8 cellular contexts compared by ENCODE assay signal in genomic region chr6:116101298-116101718, GRCh38. TPM values are rescaled to one million over a fixed set of nuclear protein-coding genes. Genes with fewer than 3 reads are reported as not detected.
A peak's percentile ranks its signal among the peaks of the same experiment; 100 is the strongest.
DNase-seq lines count a peak whose midpoint lies in the region; ATAC-seq, FAIRE-seq and TF ChIP-seq lines count a peak whose summit lies in the region.

No MANE protein-coding gene starts in this region.

- H3K4me3 ChIP-seq in A549 (peak overlapping the region; percentile 87), HUES6 (ENCODE audit: low read depth, low read length) (peak overlapping the region; percentile 92), ascending aorta (peak overlapping the region; percentile 84 to 85), right lobe of liver (peak overlapping the region; percentile 83 to 89 (median 84))

- 4% methylated on average over 12 of the region's 12 CpGs for WGBS in A549 (ENCODE audit: missing lambda C conversion rate)
- 1% methylated on average over 12 of the region's 12 CpGs for WGBS in right lobe of liver (ENCODE audit: insufficient coverage, low coverage, low lambda C conversion rate, missing lambda C conversion rate)

- FAIRE-seq in A549 (lab: Jason Lieb, UNC): no peak

- no peak for TF ChIP-seq EP300 in A549 (IDR thresholded peaks at IDR 0.05)

- peaks cover 38% of the 10 kb centered on the region for H3K4me1 ChIP-seq in A549
- peaks cover 49% of the 10 kb centered on the region for H3K4me1 ChIP-seq in HUES6 (ENCODE audit: control insufficient read depth, insufficient read depth, low read length)
- H3K4me1 ChIP-seq in ascending aorta: peaks cover 9 to 33% of the 10 kb centered on the region in 2 donors
- peaks cover 3 to 60% (median 31%) of the 10 kb centered on the region in 4 donors for H3K4me1 ChIP-seq in right lobe of liver

- no peak for TF ChIP-seq RAD21 in A549 (conservative IDR thresholded peaks at IDR 0.05 in 1 of 2, IDR thresholded peaks at IDR 0.05 in 1 of 2)

- H3K27me3 ChIP-seq in HUES6 (ENCODE audit: control insufficient read depth, insufficient read depth, low read length) (no peaks in the 10 kb centered on the region), ascending aorta (no peaks in the 10 kb centered on the region), right lobe of liver (no peaks in the 10 kb centered on the region)

- intact Hi-C loops in ascending aorta (cut with DNase I) (loop anchor here (2.0 to 10.0 kb wide), 2 partner anchors 151 to 167 kb away; no protein-coding TSS in a partner anchor), right lobe of liver (cut with DNase I) (no loop called here)

- ATAC-seq in A549 (peak; percentile 10 to 12; a peak in 5 of 6 replicates), right lobe of liver (no peak), GM21737 (IDR thresholded peaks at IDR 0.05; ENCODE audit: unreplicated experiment) (no peak), HG03039 (IDR thresholded peaks at IDR 0.05; ENCODE audit: unreplicated experiment) (no peak)

- DNase-seq in A549 (ENCODE audit: low read depth in 1 of 2, low spot score in 1 of 2): no peak
- DNase-seq in ascending aorta (ENCODE audit: low spot score in 2 of 2): no peak
- no peak for DNase-seq in right lobe of liver
- DNase-seq in substantia nigra (lab: John Stamatoyannopoulos, UW): peak in 2 of 49 donors; percentile 25 to 71
- no peak for DNase-seq in SW480 (ENCODE audit: low spot score)

- no peak for TF ChIP-seq POLR2A in A549 (IDR thresholded peaks at IDR 0.05; ENCODE audit: low read length)
- no peak for TF ChIP-seq POLR2A in right lobe of liver (IDR thresholded peaks at IDR 0.05)

- peak overlapping the region; percentile 78 for H3K4me2 ChIP-seq in A549

- H3K9me3 ChIP-seq in A549 (peaks cover 5% of the 10 kb centered on the region; the same call in 1 of the 3 replicates), HUES6 (ENCODE audit: control insufficient read depth, insufficient read depth, low read depth, low read length) (peaks cover 5% of the 10 kb centered on the region), ascending aorta (peaks cover 0 to 3% of the 10 kb centered on the region in 2 donors), right lobe of liver (no peaks in the 10 kb centered on the region)

- CTCF ChIA-PET in A549 (lab: Yijun Ruan, JAX): interaction anchor here (1.0 to 2.6 kb wide), 10 partner anchors 11 to 129 kb away, joined by 3 to 19 read pairs (median 4); partner anchors contain the start of gene FRK

- H3K36me3 ChIP-seq in HUES6 (ENCODE audit: control insufficient read depth, insufficient read depth, low read length) (0 out of 2 replicates have a peak, but pooled peaks cover 3% of the 10 kb centered on the region), ascending aorta (no peaks in the 10 kb centered on the region), right lobe of liver (no peaks in the 10 kb centered on the region)

- no peak for TF ChIP-seq CTCF in A549 (IDR thresholded peaks at IDR 0.05)
- TF ChIP-seq CTCF in ascending aorta (IDR thresholded peaks at IDR 0.05): no peak
- no peak for TF ChIP-seq CTCF in right lobe of liver (IDR thresholded peaks at IDR 0.05)

- H3K27ac ChIP-seq in A549 (peak overlapping the region; percentile 98 to 99), HUES6 (ENCODE audit: low read depth, low read length) (peak overlapping the region; percentile 92; the same call in 1 of the 2 replicates), ascending aorta (peak overlapping the region; percentile 94 to 98), right lobe of liver (peak overlapping the region; percentile 95 to 96 (median 95)), substantia nigra (ENCODE audit: low read depth, low read length, poor library complexity, severe bottlenecking) (peak overlapping the region; percentile 96)

- POLR2A ChIA-PET in A549 (lab: Yijun Ruan, JAX): interaction anchor here (0.8 to 1.6 kb wide), 12 partner anchors 12 to 178 kb away, joined by 3 to 17 read pairs (median 5); partner anchors contain the start of genes FRK and TSPYL1

- H3K9ac ChIP-seq in HUES6 (ENCODE audit: low read length): peak overlapping the region; percentile 95

TF ChIP-seq in A549, 52 proteins besides CTCF, POLR2A, EP300 and RAD21:
- TF ChIP-seq RFX5 (IDR thresholded peaks at IDR 0.05) (no peak), HOXA7 (CRISPR knock-in tag; IDR thresholded peaks at IDR 0.05) (no peak), REST (IDR thresholded peaks at IDR 0.05) (no peak), CBX8 (IDR thresholded peaks at IDR 0.05) (no peak)

RNA-seq across cellular contexts. Expression of gene NT5DC1, which starts 0.7 kb away (rescaled TPM):
- 27.2 and 31.5 TPM in 2 replicates for polyA plus RNA-seq in A549 (2011; rRNA removed)
- 14.2 and 16.1 TPM in 2 replicates for polyA plus RNA-seq in A549 (2012; cell fraction: cytosol; rRNA removed)
- polyA plus RNA-seq in A549 (2012; cell fraction: nucleus; rRNA removed): 15.3 and 19.4 TPM in 2 replicates
- 26.9 to 28.6 TPM (median 27.0 TPM) in 3 replicates for polyA plus RNA-seq in A549 (2017; fragmentation: RNase III; extraction: RNeasy Plus Mini Kit Qiagen cat#74134 plus additional on column Dnase treatment)
- polyA minus RNA-seq in A549 (2011; rRNA and poly(A)+ RNA removed): 14.6 and 15.8 TPM in 2 replicates
- 4.6 TPM for total RNA-seq in ascending aorta
- total RNA-seq in right lobe of liver: 10 to 100 TPM in 4 of 6 experiments, 1 to 10 TPM in 2; 8.5 to 49.1 (median 34.8) TPM

RNA-seq across cellular contexts. Expression of gene COL10A1, which starts 24.6 kb away (rescaled TPM):
- polyA plus RNA-seq in A549 (2011; rRNA removed) (0.09 TPM in 1 of 2 replicates, not detected in the other), A549 (2017; fragmentation: RNase III; extraction: RNeasy Plus Mini Kit Qiagen cat#74134 plus additional on column Dnase treatment) (not detected in 3 replicates)
- not detected in 2 replicates for polyA plus RNA-seq in A549 (2012; cell fraction: cytosol; rRNA removed)
- not detected in 2 replicates for polyA plus RNA-seq in A549 (2012; cell fraction: nucleus; rRNA removed)
- 1.4 TPM in 1 of 2 replicates, not detected in the other for polyA minus RNA-seq in A549 (2011; rRNA and poly(A)+ RNA removed)
- total RNA-seq in ascending aorta (not detected), right lobe of liver (10 to 100 TPM in 1 of 6 experiments, under 1 TPM in 1, not detected in 4; 0.12 to 23.4 TPM)

RNA-seq across cellular contexts. Expression of gene FRK, which starts 40.6 kb away (rescaled TPM):
- polyA plus RNA-seq in A549 (2011; rRNA removed) (6.7 and 8.9 TPM in 2 replicates), A549 (2017; fragmentation: RNase III; extraction: RNeasy Plus Mini Kit Qiagen cat#74134 plus additional on column Dnase treatment) (1.7 to 2.2 TPM (median 2.1 TPM) in 3 replicates)
- polyA plus RNA-seq in A549 (2012; cell fraction: cytosol; rRNA removed): 0.67 and 0.93 TPM in 2 replicates
- 0.82 and 1.2 TPM in 2 replicates for polyA plus RNA-seq in A549 (2012; cell fraction: nucleus; rRNA removed)
- polyA minus RNA-seq in A549 (2011; rRNA and poly(A)+ RNA removed): 15.4 and 18.7 TPM in 2 replicates
- total RNA-seq in ascending aorta (8.4 TPM), right lobe of liver (10 to 100 TPM in 4 of 6 experiments, 1 to 10 TPM in 2; 8.4 to 14.1 (median 11.9) TPM)

Comparison
In these comparisons a context has a peak if more than half of its experiments do, and no peak if none do; other contexts are left out.
1. ATAC-seq: peak in A549 (2 of 2); none in right lobe of liver (0 of 4), GM21737 (single experiment) and HG03039 (single experiment).
2. Peak in every context shown above with its lines, with median percentiles within 50 percentile points of each other: H3K27ac ChIP-seq and H3K4me3 ChIP-seq.